Comparison of ENCODE assay signal across 1 cellular context in genomic region chr9:125750656-125751035, GRCh38.
TF ChIP-seq lines count a peak whose summit lies in the region.

No MANE protein-coding gene starts in this region.

TF ChIP-seq in K562, 482 proteins besides CTCF, POLR2A, EP300 and RAD21 (continued from another document):
- no peak for TF ChIP-seq ZNF197 (CRISPR knock-in tag; IDR thresholded peaks at IDR 0.05; ENCODE audit: low read depth)
